Comparison of ENCODE assay signal across 8 cellular contexts in the genomic region with DNA sequence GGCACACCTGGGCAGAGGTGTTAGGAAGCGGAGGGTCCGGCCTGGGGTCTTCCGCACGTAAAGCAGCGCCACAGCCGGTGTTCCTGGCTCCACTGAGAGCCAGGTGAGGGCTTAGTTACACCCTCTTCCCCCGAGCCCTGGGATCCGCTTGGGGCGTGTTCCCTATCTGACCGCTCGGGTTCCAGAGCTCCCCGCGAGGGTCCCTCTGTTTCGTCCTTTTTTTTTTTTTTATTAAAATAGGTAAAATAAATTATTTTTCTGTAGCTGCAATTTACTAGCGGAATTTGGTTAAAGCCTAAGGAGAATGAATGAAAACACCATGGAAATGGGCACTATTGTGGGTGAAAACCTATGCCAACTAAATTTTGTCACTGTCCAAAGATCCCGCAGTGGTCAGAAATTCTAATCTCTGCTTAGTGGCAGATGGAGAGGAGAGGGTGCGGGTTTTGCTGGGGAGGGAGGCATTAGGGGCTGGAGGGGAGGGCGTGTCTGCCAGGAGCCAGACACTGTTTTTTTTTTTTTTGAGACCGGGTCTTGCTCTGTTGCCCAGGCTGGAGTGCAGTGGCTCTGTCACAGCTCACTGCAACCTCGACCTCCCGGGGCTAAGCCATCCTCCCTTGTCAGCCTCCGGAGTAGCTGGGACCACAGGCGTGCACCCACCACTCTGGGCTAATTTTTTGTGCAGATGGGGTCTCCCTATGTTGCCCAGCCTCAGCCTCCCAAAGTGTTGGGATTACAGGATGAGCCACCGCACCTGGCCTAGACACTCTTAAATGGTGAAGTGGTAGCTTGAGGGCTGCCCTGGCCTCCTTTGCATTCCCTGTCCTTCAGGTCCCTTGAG. TPM values are rescaled to one million over a fixed set of nuclear protein-coding genes. Genes with fewer than 3 reads are reported as not detected.
DNase-seq lines count a peak whose midpoint lies in the region; ATAC-seq and TF ChIP-seq lines count a peak whose summit lies in the region.

No MANE protein-coding gene starts in this region.

- peak overlapping the region; percentile 91 for H3K4me3 ChIP-seq in iPS-15b (ENCODE audit: low read depth, low read length)
- H3K4me3 ChIP-seq in stomach: peak overlapping the region; percentile 80 to 89 (median 83)

- H3K27ac ChIP-seq in stomach: peak overlapping the region; percentile 90 to 94 (median 92)

- H3K36me3 ChIP-seq in iPS-15b (ENCODE audit: control insufficient read depth, insufficient read depth, low read length): no peaks in the 10 kb centered on the region
- peaks cover 3 to 27% (median 23%) of the 10 kb centered on the region in 4 donors for H3K36me3 ChIP-seq in stomach

- H3K9me3 ChIP-seq in iPS-15b (ENCODE audit: control insufficient read depth, insufficient read depth, low read length) (no peaks in the 10 kb centered on the region), stomach (no peaks in the 10 kb centered on the region)

- peaks cover 35% of the 10 kb centered on the region for H3K4me1 Mint-ChIP-seq in T-helper 2 cell treated with Interferon-gamma antibody and Interleukin-4, amounts not matched to agents 5 μg/mL and 100 μg/mL, for 36 hours (ENCODE audit: low read depth)

- intact Hi-C loops in stomach (cut with DNase I; ENCODE audit: low total_unique reads): no loop called here

- no peaks in the 10 kb centered on the region for H3K27me3 Mint-ChIP-seq in T-helper 2 cell treated with Interferon-gamma antibody and Interleukin-4, amounts not matched to agents 5 μg/mL and 100 μg/mL, for 36 hours (ENCODE audit: low read depth)

- peak overlapping the region; percentile 89 for H3K4me3 Mint-ChIP-seq in T-helper 2 cell treated with Interferon-gamma antibody and Interleukin-4, amounts not matched to agents 5 μg/mL and 100 μg/mL, for 36 hours

- no peak for DNase-seq in T-helper 2 cell treated with Interferon-gamma antibody and Interleukin-4, amounts not matched to agents 5 μg/mL and 100 μg/mL, for 36 hours (ENCODE audit: low spot score)
- no peak for DNase-seq in T-helper 2 cell
- DNase-seq in activated naive CD4-positive, alpha-beta T cell treated with anti-CD3 and anti-CD28 coated beads, Interleukin-2, amount 50 U/mL, for 72 hours (ENCODE audit: low spot score in 2 of 2): no peak
- DNase-seq in stomach: no peak
- no peak for DNase-seq in effector CD4-positive, alpha-beta T cell
- no peak for DNase-seq in NK-92 (lab: John Stamatoyannopoulos, UW; ENCODE audit: unreplicated experiment)

- no peak for TF ChIP-seq EP300 in stomach (IDR thresholded peaks at IDR 0.05)

- ATAC-seq in HG03095 (IDR thresholded peaks at IDR 0.05; ENCODE audit: unreplicated experiment): peak; percentile 2
- ATAC-seq in activated naive CD4-positive, alpha-beta T cell treated with anti-CD3 and anti-CD28 coated beads, Interleukin-2, amount 50 U/mL, for 72 hours: no peak

- TF ChIP-seq CTCF in stomach (IDR thresholded peaks at IDR 0.05): no peak

- H3K27me3 ChIP-seq in iPS-15b (ENCODE audit: control insufficient read depth, insufficient read depth, low read length) (no peaks in the 10 kb centered on the region), stomach (no peaks in the 10 kb centered on the region)

- no peaks in the 10 kb centered on the region for H3K9me3 Mint-ChIP-seq in T-helper 2 cell treated with Interferon-gamma antibody and Interleukin-4, amounts not matched to agents 5 μg/mL and 100 μg/mL, for 36 hours
- H3K9me3 Mint-ChIP-seq in activated naive CD4-positive, alpha-beta T cell treated with anti-CD3 and anti-CD28 coated beads, Interleukin-2, amount 50 U/mL, for 72 hours: peaks cover 0 to 5% of the 10 kb centered on the region in 2 donors

- peak overlapping the region; percentile 98 for H3K27ac Mint-ChIP-seq in T-helper 2 cell treated with Interferon-gamma antibody and Interleukin-4, amounts not matched to agents 5 μg/mL and 100 μg/mL, for 36 hours
- peak overlapping the region; percentile 94 to 97 for H3K27ac Mint-ChIP-seq in activated naive CD4-positive, alpha-beta T cell treated with anti-CD3 and anti-CD28 coated beads, Interleukin-2, amount 50 U/mL, for 72 hours

- no peak for TF ChIP-seq POLR2A in stomach (IDR thresholded peaks at IDR 0.05)

- peak overlapping the region; percentile 97 for H3K9ac ChIP-seq in iPS-15b (ENCODE audit: low read depth, low read length)

- 14 to 23% (median 20%) methylated on average over 24 of the region's 24 CpGs for WGBS in stomach, 5 donors

- peaks cover 10% of the 10 kb centered on the region for H3K4me1 ChIP-seq in iPS-15b (ENCODE audit: control insufficient read depth, insufficient read depth, low read length)
- peaks cover 12 to 31% (median 20%) of the 10 kb centered on the region in 4 donors for H3K4me1 ChIP-seq in stomach

- H3K36me3 Mint-ChIP-seq in T-helper 2 cell treated with Interferon-gamma antibody and Interleukin-4, amounts not matched to agents 5 μg/mL and 100 μg/mL, for 36 hours (ENCODE audit: low read depth): peaks cover 15% of the 10 kb centered on the region
- peaks cover 17% of the 10 kb centered on the region in 2 donors for H3K36me3 Mint-ChIP-seq in activated naive CD4-positive, alpha-beta T cell treated with anti-CD3 and anti-CD28 coated beads, Interleukin-2, amount 50 U/mL, for 72 hours

RNA-seq across cellular contexts. Expression of gene PDCL3, which starts 0.8 kb away (rescaled TPM):
- 10 to 100 TPM; 37.0 to 39.5 TPM for total RNA-seq in activated naive CD4-positive, alpha-beta T cell treated with anti-CD3 and anti-CD28 coated beads, Interleukin-2, amount 50 U/mL, for 72 hours
- total RNA-seq in stomach: 10 to 100 TPM in 3 of 5 donors, 1 to 10 TPM in 1, not detected in 1; 7.2 to 32.2 (median 12.5) TPM
- polyA plus RNA-seq in stomach: 10 to 100 TPM; 21.3 to 29.5 (median 23.7) TPM
